In genomic region chr7:111958889-111959288, GRCh38 we compare ENCODE assay signal across 11 cellular contexts.
DNase-seq lines count a peak whose midpoint lies in the region; ATAC-seq and TF ChIP-seq lines count a peak whose summit lies in the region.
"Had no signal": no experiment of that assay in that cellular context is flagged by ENCODE, and none has a peak within 500 bp of the region (broad histone marks: within the 10 kb centered on the region; RNA-seq: fewer than 3 reads in every experiment).

No MANE protein-coding gene starts in this region.

- peak; percentile 86 for DNase-seq in COR-L47 (lab: John Stamatoyannopoulos, UW)
- peak; percentile 88 for DNase-seq in NCI-H1417 treated with DMSO at 0.1 percent for 48 hours (lab: John Stamatoyannopoulos, UW)
- DNase-seq in kidney glomerular epithelial cell (lab: John Stamatoyannopoulos, UW): peak; percentile 30
- DNase-seq in activated T-cell treated with anti-CD3 and anti-CD28 coated beads, Interleukin-2, amount 50 U/mL, for 1 hour: no peak
- no peak for DNase-seq in activated CD8-positive, alpha-beta memory T cell treated with anti-CD3 and anti-CD28 coated beads, Interleukin-2, amount 50 U/mL, for 4 hours
- DNase-seq: NCI-H446 treated with DMSO at 0.1 percent for 48 hours, stomach had no signal

- ATAC-seq in GM19035 (IDR thresholded peaks at IDR 0.05; ENCODE audit: unreplicated experiment) (no peak), HG02981 (IDR thresholded peaks at IDR 0.05; ENCODE audit: unreplicated experiment) (no peak)
- ATAC-seq: Right ventricle myocardium inferior had no signal

TF ChIP-seq in PFSK-1, 5 proteins besides CTCF, POLR2A, EP300 and RAD21:
- TF ChIP-seq POLR2AphosphoS5 (IDR thresholded peaks at IDR 0.05; ENCODE audit: low read depth, low read length) (no peak), FOXP2 (optimal IDR thresholded peaks at IDR 0.05; ENCODE audit: borderline replicate concordance, extremely low read depth, extremely low read length, insufficient read depth) (peak; percentile 67)
TF ChIP-seq in PFSK-1: peak in this region for 1.

Comparison
In these comparisons a context has a peak if more than half of its experiments do, and no peak if none do; other contexts are left out.
1. DNase-seq: peak in COR-L47 (single experiment), NCI-H1417 treated with DMSO at 0.1 percent for 48 hours (single experiment) and kidney glomerular epithelial cell (single experiment); none in activated T-cell treated with anti-CD3 and anti-CD28 coated beads, Interleukin-2, amount 50 U/mL, for 1 hour (single experiment) and activated CD8-positive, alpha-beta memory T cell treated with anti-CD3 and anti-CD28 coated beads, Interleukin-2, amount 50 U/mL, for 4 hours (single experiment).